ENCODE assay signal across 1 cellular context in genomic region chr3:140468407-140468806, GRCh38.
TF ChIP-seq lines count a peak whose summit lies in the region.

No MANE protein-coding gene starts in this region.

TF ChIP-seq in HepG2, 621 proteins besides CTCF, POLR2A, EP300 and RAD21 (continued from another document):
- TF ChIP-seq ZBTB4 (CRISPR knock-in tag; IDR thresholded peaks at IDR 0.05; ENCODE audit: borderline replicate concordance) (no peak), ZNF30 (CRISPR knock-in tag; IDR thresholded peaks at IDR 0.05) (no peak), HMGA1 (CRISPR knock-in tag; conservative IDR thresholded peaks at IDR 0.05) (no peak), KLF15 (CRISPR knock-in tag; IDR thresholded peaks at IDR 0.05; ENCODE audit: borderline replicate concordance) (no peak)
TF ChIP-seq in HepG2: peak in this region for 2.
